ENCODE assay signal across 8 cellular contexts in the genomic region with DNA sequence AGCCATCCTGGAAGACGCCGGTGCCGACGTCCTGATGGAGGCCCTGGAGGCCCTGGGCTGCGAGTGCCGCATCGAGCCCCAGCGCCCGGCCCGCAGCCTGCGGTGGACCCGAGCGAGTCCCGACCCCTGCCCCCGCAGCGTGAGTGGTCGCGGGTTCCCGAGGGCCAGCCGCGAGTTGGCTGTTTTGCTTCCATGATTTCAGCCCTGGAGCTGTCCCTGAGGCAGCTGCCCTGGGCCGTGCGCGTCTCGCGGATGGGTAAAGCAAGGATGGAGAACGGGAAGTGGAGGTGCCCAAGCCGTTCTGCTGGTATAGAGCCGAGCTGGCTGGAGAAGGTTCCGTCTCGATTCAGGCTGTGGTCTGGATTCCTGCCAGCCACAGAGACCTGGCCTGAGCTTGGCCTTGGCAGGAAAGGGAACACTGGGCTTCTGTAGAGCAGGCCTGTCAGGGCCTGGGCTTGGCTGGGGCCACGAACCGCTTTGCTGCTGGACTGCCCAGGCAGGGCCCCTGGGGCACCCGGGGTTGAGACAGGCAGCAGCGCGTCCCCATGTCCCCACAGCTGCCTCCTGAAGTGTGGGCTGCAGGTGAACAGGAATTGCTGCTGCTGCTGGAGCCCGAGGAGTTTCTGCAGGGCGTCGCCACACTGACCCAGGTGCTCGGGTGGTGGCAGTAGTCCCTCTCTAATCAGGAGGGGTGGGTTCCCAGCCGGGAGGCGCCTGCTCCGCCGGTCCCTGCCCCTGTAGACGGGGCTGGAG. TPM values are rescaled to one million over a fixed set of nuclear protein-coding genes. Genes with fewer than 3 reads are reported as not detected.
DNase-seq lines count a peak whose midpoint lies in the region; ATAC-seq, FAIRE-seq and TF ChIP-seq lines count a peak whose summit lies in the region.

No MANE protein-coding gene starts in this region.

- peaks cover 22% of the 10 kb centered on the region for H3K4me1 ChIP-seq in keratinocyte (ENCODE audit: control insufficient read depth, extremely low read depth, insufficient read depth, low read length)
- H3K4me1 ChIP-seq in suprapubic skin = peaks cover 47% of the 10 kb centered on the region

- H3K9ac ChIP-seq in keratinocyte (ENCODE audit: control insufficient read depth, extremely low read depth, insufficient read depth, low read length) = peak overlapping the region; percentile 81

- WGBS in suprapubic skin = 3% methylated on average over 14 of the region's 45 CpGs

- ATAC-seq in GM19438 (IDR thresholded peaks at IDR 0.05; ENCODE audit: low read depth, unreplicated experiment) (peak; percentile 2), HG03045 (IDR thresholded peaks at IDR 0.05; ENCODE audit: unreplicated experiment) (no peak)

- H4K20me1 ChIP-seq in keratinocyte (ENCODE audit: control insufficient read depth, extremely low read depth, insufficient read depth, low read length) = peaks cover 2% of the 10 kb centered on the region

- H3K4me3 ChIP-seq in astrocyte of the cerebellum (ENCODE audit: low read depth, low read length) (peak overlapping the region; percentile 59), keratinocyte (ENCODE audit: control insufficient read depth in 2 of 3, extremely low read depth in 1 of 3, insufficient read depth in 2 of 3, low read depth in 1 of 3, low read length in 3 of 3) (peak overlapping the region; percentile 73 to 75 (median 73)), suprapubic skin (peak overlapping the region; percentile 92)

- H3K27me3 ChIP-seq in keratinocyte (ENCODE audit: control insufficient read depth, extremely low read depth, insufficient read depth, low read length) (no peaks in the 10 kb centered on the region), suprapubic skin (no peaks in the 10 kb centered on the region)

- no peaks in the 10 kb centered on the region for H3K9me3 ChIP-seq in keratinocyte (ENCODE audit: control insufficient read depth, low read depth, low read length)
- H3K9me3 ChIP-seq in suprapubic skin = no peaks in the 10 kb centered on the region

- TF ChIP-seq EP300 in suprapubic skin (IDR thresholded peaks at IDR 0.05) = no peak

- dilution Hi-C loops in keratinocyte (cut with MboI; ENCODE audit: extremely low pct_ligation_motif_present, low sequenced_read_pairs) = no loop called here

- no peak for TF ChIP-seq CTCF in astrocyte of the cerebellum (IDR thresholded peaks at IDR 0.05; ENCODE audit: low read depth, low read length, missing control alignments)
- TF ChIP-seq CTCF in keratinocyte (optimal IDR thresholded peaks at IDR 0.05 in 1 of 3, IDR thresholded peaks at IDR 0.05 in 1 of 3, conservative IDR thresholded peaks at IDR 0.05 in 1 of 3; ENCODE audit: extremely low read depth in 1 of 3, insufficient read depth in 2 of 3, low read length in 3 of 3) = peak in 1 of 3 experiments; percentile 2
- no peak for TF ChIP-seq CTCF in suprapubic skin (IDR thresholded peaks at IDR 0.05)

- in situ Hi-C loops in astrocyte of the cerebellum (cut with HindIII; ENCODE audit: low sequenced_read_pairs) = no loop called here

- no peak for FAIRE-seq in keratinocyte (lab: Jason Lieb, UNC)

- H3K36me3 ChIP-seq in keratinocyte (ENCODE audit: control insufficient read depth in 2 of 2, extremely low read depth in 1 of 2, insufficient read depth in 2 of 2, low read length in 2 of 2) = peaks cover 3 to 14% of the 10 kb centered on the region in 2 experiments
- H3K36me3 ChIP-seq in suprapubic skin = peaks cover 36% of the 10 kb centered on the region

- DNase-seq in NCI-H146 (lab: John Stamatoyannopoulos, UW) (peak; percentile 50), astrocyte of the cerebellum (ENCODE audit: low read depth) (no peak), keratinocyte (ENCODE audit: low read depth, low spot score) (no peak), suprapubic skin (ENCODE audit: low spot score in 2 of 2) (no peak), DMS153 (lab: John Stamatoyannopoulos, UW) (no peak), SW480 (ENCODE audit: low spot score) (no peak)

- peak overlapping the region; percentile 95 for H3K4me2 ChIP-seq in keratinocyte (ENCODE audit: control insufficient read depth, extremely low read depth, insufficient read depth, low read depth, low read length)

- H3K27ac ChIP-seq in keratinocyte (ENCODE audit: control insufficient read depth, insufficient read depth, low read length) (peak overlapping the region; percentile 76), suprapubic skin (peak overlapping the region; percentile 94)

- peaks cover 32% of the 10 kb centered on the region for H3K79me2 ChIP-seq in keratinocyte (ENCODE audit: control insufficient read depth, insufficient read depth, low read length)

- no peak overlapping the region for H2AFZ ChIP-seq in keratinocyte (ENCODE audit: control insufficient read depth, low read length)

- TF ChIP-seq POLR2A in suprapubic skin (IDR thresholded peaks at IDR 0.05) = no peak

- no peaks in the 10 kb centered on the region for H3K9me1 ChIP-seq in keratinocyte (ENCODE audit: control insufficient read depth, extremely low read depth, insufficient read depth, low read length)

RNA-seq across cellular contexts. Expression of gene MRPS34, which starts 0.9 kb away (rescaled TPM):
- polyA plus RNA-seq in keratinocyte = 62.9 to 74.3 TPM (median 68.0 TPM) in 3 replicates
- polyA plus RNA-seq in keratinocyte (2011; ENCODE audit: low read depth) = 53.0 TPM
- polyA plus RNA-seq in keratinocyte (2011; cell fraction: cytosol; rRNA removed) = 39.4 and 75.2 TPM in 2 replicates
- 30.1 and 35.3 TPM in 2 replicates for polyA plus RNA-seq in keratinocyte (2011; cell fraction: nucleus; rRNA removed)
- 58.2 and 99.4 TPM in 2 replicates for polyA plus RNA-seq in keratinocyte (2012; ENCODE audit: low replicate concordance)
- 16.9 to 21.9 TPM (median 17.0 TPM) in 3 replicates for polyA minus RNA-seq in keratinocyte
- polyA minus RNA-seq in keratinocyte (2011; cell fraction: cytosol; rRNA and poly(A)+ RNA removed) = 75.8 TPM
- 11.4 and 12.8 TPM in 2 replicates for polyA minus RNA-seq in keratinocyte (2011; cell fraction: nucleus; rRNA and poly(A)+ RNA removed)
- total RNA-seq in suprapubic skin = 10 to 100 TPM; 46.8 to 74.3 (median 64.9) TPM

RNA-seq across cellular contexts. Expression of gene EME2, which starts 1.3 kb away (rescaled TPM):
- polyA plus RNA-seq in keratinocyte = 6.3 to 19.3 TPM (median 7.6 TPM) in 3 replicates
- 1.2 TPM for polyA plus RNA-seq in keratinocyte (2011; ENCODE audit: low read depth)
- polyA plus RNA-seq in keratinocyte (2011; cell fraction: cytosol; rRNA removed) = 3.6 and 6.8 TPM in 2 replicates
- polyA plus RNA-seq in keratinocyte (2011; cell fraction: nucleus; rRNA removed) = 51.2 and 73.5 TPM in 2 replicates
- polyA plus RNA-seq in keratinocyte (2012; ENCODE audit: low replicate concordance) = 3.9 and 6.8 TPM in 2 replicates
- polyA minus RNA-seq in keratinocyte = 4.5 to 6.7 TPM (median 5.7 TPM) in 3 replicates
- polyA minus RNA-seq in keratinocyte (2011; cell fraction: cytosol; rRNA and poly(A)+ RNA removed) = 11.9 TPM
- 22.3 and 23.7 TPM in 2 replicates for polyA minus RNA-seq in keratinocyte (2011; cell fraction: nucleus; rRNA and poly(A)+ RNA removed)
- total RNA-seq in suprapubic skin = 10 to 100 TPM in 2 of 4 donors, 1 to 10 TPM in 2; 9.8 to 26.3 (median 15.1) TPM

RNA-seq across cellular contexts. Expression of gene NME3, which starts 2.5 kb away (rescaled TPM):
- 9.8 to 32.7 TPM (median 10.1 TPM) in 3 replicates for polyA plus RNA-seq in keratinocyte
- polyA plus RNA-seq in keratinocyte (2011; ENCODE audit: low read depth) = 23.5 TPM
- 5.8 and 20.4 TPM in 2 replicates for polyA plus RNA-seq in keratinocyte (2011; cell fraction: cytosol; rRNA removed)
- 32.0 and 47.3 TPM in 2 replicates for polyA plus RNA-seq in keratinocyte (2011; cell fraction: nucleus; rRNA removed)
- polyA plus RNA-seq in keratinocyte (2012; ENCODE audit: low replicate concordance) = 22.5 and 26.7 TPM in 2 replicates
- polyA minus RNA-seq in keratinocyte = 2.3 to 4.5 TPM (median 2.5 TPM) in 3 replicates
- polyA minus RNA-seq in keratinocyte (2011; cell fraction: cytosol; rRNA and poly(A)+ RNA removed) = 34.9 TPM
- polyA minus RNA-seq in keratinocyte (2011; cell fraction: nucleus; rRNA and poly(A)+ RNA removed) = 5.4 and 9.2 TPM in 2 replicates
- total RNA-seq in suprapubic skin = 100 to 1,000 TPM in 3 of 4 donors, 10 to 100 TPM in 1; 76.9 to 115 (median 103) TPM

RNA-seq across cellular contexts. Expression of gene SPSB3, which starts 8.5 kb away (rescaled TPM):
- polyA plus RNA-seq in keratinocyte = 9.5 to 18.3 TPM (median 12.2 TPM) in 3 replicates
- polyA plus RNA-seq in keratinocyte (2011; ENCODE audit: low read depth) = 14.0 TPM
- polyA plus RNA-seq in keratinocyte (2011; cell fraction: cytosol; rRNA removed) = 6.7 and 15.3 TPM in 2 replicates
- 33.8 and 41.5 TPM in 2 replicates for polyA plus RNA-seq in keratinocyte (2011; cell fraction: nucleus; rRNA removed)
- polyA plus RNA-seq in keratinocyte (2012; ENCODE audit: low replicate concordance) = 12.3 and 31.5 TPM in 2 replicates
- 3.7 to 8.5 TPM (median 6.6 TPM) in 3 replicates for polyA minus RNA-seq in keratinocyte
- polyA minus RNA-seq in keratinocyte (2011; cell fraction: cytosol; rRNA and poly(A)+ RNA removed) = 17.8 TPM
- 6.1 and 9.4 TPM in 2 replicates for polyA minus RNA-seq in keratinocyte (2011; cell fraction: nucleus; rRNA and poly(A)+ RNA removed)
- 100 to 1,000 TPM; 124 to 205 (median 156) TPM for total RNA-seq in suprapubic skin

RNA-seq across cellular contexts. Expression of gene NUBP2, which starts 8.9 kb away (rescaled TPM):
- 24.4 to 39.4 TPM (median 34.9 TPM) in 3 replicates for polyA plus RNA-seq in keratinocyte
- 6.6 TPM for polyA plus RNA-seq in keratinocyte (2011; ENCODE audit: low read depth)
- 16.3 and 54.8 TPM in 2 replicates for polyA plus RNA-seq in keratinocyte (2011; cell fraction: cytosol; rRNA removed)
- polyA plus RNA-seq in keratinocyte (2011; cell fraction: nucleus; rRNA removed) = 21.8 and 32.0 TPM in 2 replicates
- polyA plus RNA-seq in keratinocyte (2012; ENCODE audit: low replicate concordance) = 27.1 and 51.8 TPM in 2 replicates
- polyA minus RNA-seq in keratinocyte = 8.4 to 11.7 TPM (median 9.0 TPM) in 3 replicates
- polyA minus RNA-seq in keratinocyte (2011; cell fraction: cytosol; rRNA and poly(A)+ RNA removed) = 63.9 TPM
- 12.7 and 16.4 TPM in 2 replicates for polyA minus RNA-seq in keratinocyte (2011; cell fraction: nucleus; rRNA and poly(A)+ RNA removed)
- 100 to 1,000 TPM in 1 of 4 donors, 10 to 100 TPM in 3; 55.4 to 115 (median 90.8) TPM for total RNA-seq in suprapubic skin
